Comparison of ENCODE assay signal across 2 cellular contexts in the genomic region with DNA sequence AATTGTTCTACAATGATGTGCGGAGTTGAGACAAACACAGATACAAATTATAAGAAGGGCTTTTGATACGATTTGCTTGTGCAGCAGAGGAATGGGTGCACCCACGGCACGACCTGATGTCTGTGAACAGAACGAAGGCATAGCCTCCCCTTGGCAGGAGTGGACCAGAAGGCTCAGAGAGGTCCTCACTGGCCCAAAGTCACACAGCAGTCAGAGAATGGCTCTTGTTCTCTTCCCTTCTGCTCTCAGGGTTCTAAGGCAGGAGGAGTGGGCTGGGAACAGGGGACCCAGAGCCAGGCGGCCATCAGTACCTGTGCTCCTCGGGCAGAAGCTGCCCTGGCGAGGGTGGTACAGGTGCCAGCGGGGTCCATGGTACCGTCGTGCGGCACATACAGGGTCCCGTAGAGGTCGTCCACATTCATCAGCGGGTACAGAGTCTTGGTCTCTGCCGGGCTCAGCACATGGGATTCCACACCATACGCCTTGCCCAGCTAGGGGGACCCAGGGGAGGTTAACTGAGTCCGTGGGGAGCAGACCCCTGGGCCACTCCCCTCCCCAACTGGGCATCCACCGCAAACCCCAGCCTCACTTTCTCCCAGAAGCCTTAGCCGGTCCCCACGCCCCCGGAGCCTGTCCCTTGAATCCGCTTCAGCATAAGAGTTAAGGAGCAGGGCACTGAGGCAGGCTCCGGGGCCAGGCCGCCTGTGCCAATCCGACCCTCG.
A peak's percentile ranks its signal among the peaks of the same experiment; 100 is the strongest.
TF ChIP-seq lines count a peak whose summit lies in the region.

No MANE protein-coding gene starts in this region.

TF ChIP-seq in A549, 52 proteins besides CTCF, POLR2A, EP300 and RAD21 (continued from another document):
- peak; percentile 22 for TF ChIP-seq ZFP36 (IDR thresholded peaks at IDR 0.05; ENCODE audit: borderline replicate concordance, partially characterized antibody)
TF ChIP-seq in A549: peak in this region for 1.

TF ChIP-seq in HEK293, 187 proteins besides CTCF, POLR2A, EP300 and RAD21:
- TF ChIP-seq ZNF501 (tag by site-specific recombination; IDR thresholded peaks at IDR 0.05) (no peak), BCL11B (tag by site-specific recombination; IDR thresholded peaks at IDR 0.05; ENCODE audit: low read depth) (no peak), ZNF768 (tag by site-specific recombination; IDR thresholded peaks at IDR 0.05) (0 out of 2 replicates have a peak, but pooled peaks have one; percentile 25), ZNF214 (tag by site-specific recombination; IDR thresholded peaks at IDR 0.05; ENCODE audit: borderline replicate concordance) (no peak), ZNF549 (tag by site-specific recombination; IDR thresholded peaks at IDR 0.05) (no peak), ZNF138 (tag by site-specific recombination; IDR thresholded peaks at IDR 0.05; ENCODE audit: borderline replicate concordance) (no peak)
- TF ChIP-seq, protein P1, sequence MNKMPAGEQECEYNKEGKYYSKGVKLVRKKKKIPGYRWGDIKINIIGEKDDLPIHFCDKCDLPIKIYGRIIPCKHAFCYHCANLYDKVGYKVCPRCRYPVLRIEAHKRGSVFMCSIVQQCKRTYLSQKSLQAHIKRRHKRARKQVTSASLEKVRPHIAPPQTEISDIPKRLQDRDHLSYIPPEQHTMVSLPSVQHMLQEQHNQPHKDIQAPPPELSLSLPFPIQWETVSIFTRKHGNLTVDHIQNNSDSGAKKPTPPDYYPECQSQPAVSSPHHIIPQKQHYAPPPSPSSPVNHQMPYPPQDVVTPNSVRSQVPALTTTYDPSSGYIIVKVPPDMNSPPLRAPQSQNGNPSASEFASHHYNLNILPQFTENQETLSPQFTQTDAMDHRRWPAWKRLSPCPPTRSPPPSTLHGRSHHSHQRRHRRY (tag by site-specific recombination; IDR thresholded peaks at IDR 0.05): no peak
